8 cellular contexts compared by ENCODE assay signal in the genomic region with DNA sequence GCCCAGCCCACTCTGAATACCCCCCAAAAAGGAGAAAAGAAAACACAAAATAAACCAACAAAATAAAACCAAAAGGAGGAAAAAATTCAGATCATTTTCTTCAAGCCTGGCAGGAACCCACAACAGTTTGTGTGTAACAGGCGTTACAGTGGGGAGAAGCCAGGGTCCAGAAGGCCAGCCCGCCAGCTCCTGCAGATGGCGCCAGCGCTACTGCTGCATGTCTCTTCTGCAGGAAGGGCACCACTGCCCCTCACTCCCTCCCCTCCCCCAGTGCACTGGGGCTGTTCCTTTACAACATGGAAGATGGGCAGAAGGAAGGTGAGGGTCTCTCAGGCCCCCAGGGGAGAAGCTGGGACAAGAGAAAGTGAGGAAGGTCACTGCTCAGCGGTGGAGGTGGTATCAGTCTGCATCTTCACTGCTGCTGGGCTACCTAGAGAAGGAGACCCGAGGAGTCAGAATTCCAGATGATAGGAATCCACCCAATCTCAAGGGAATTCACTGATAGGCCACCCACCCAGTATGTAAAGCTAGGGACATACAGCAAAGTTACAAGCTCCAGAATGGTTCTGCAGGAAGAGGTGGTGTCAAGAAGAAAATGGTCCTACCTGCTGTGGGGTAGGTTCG. TPM values are rescaled to one million over a fixed set of nuclear protein-coding genes. Genes with fewer than 3 reads are reported as not detected.
DNase-seq lines count a peak whose midpoint lies in the region; ATAC-seq, FAIRE-seq and TF ChIP-seq lines count a peak whose summit lies in the region.

No MANE protein-coding gene starts in this region.

- no peaks in the 10 kb centered on the region for H3K27me3 ChIP-seq in bronchial epithelial cell (ENCODE audit: control insufficient read depth, insufficient read depth, low read length)

- TF ChIP-seq POLR2A in Raji (IDR thresholded peaks at IDR 0.05; ENCODE audit: insufficient read depth, low read depth, low read length) (0 out of 2 replicates have a peak, but pooled peaks have one; percentile 9), GM18505 (IDR thresholded peaks at IDR 0.05; ENCODE audit: borderline replicate concordance, extremely low read depth, insufficient read depth, insufficient read length) (no peak)

- no peak overlapping the region for H3K4me3 ChIP-seq in bronchial epithelial cell (ENCODE audit: low read depth, low read length)

- no peaks in the 10 kb centered on the region for H3K27me3 Mint-ChIP-seq in naive B cell

- H3K36me3 Mint-ChIP-seq in naive B cell: peaks cover 15 to 22% of the 10 kb centered on the region in 2 donors

- H3K4me3 Mint-ChIP-seq in naive B cell: peak overlapping the region in 7 of 8 donors; percentile 12 to 94 (median 74)

- peak; percentile 66 for TF ChIP-seq CTCF in D721Med (IDR thresholded peaks at IDR 0.05; ENCODE audit: insufficient read depth, missing control alignments)
- TF ChIP-seq CTCF in bronchial epithelial cell (IDR thresholded peaks at IDR 0.05; ENCODE audit: insufficient read depth, low read length, severe bottlenecking): peak; percentile 69

- FAIRE-seq in D721Med (lab: Jason Lieb, UNC): no peak
- no peak for FAIRE-seq in bronchial epithelial cell (lab: Jason Lieb, UNC)

- DNase-seq in D721Med (ENCODE audit: insufficient read length, low spot score) (peak; percentile 50), HT1080 (ENCODE audit: low read depth) (peak; percentile 40), bronchial epithelial cell (ENCODE audit: low read depth) (peak; percentile 20), naive B cell (peak; percentile 31), ureter (ENCODE audit: low spot score) (no peak)

- H3K36me3 ChIP-seq in bronchial epithelial cell (ENCODE audit: control insufficient read depth, insufficient read depth, low read length): peaks cover 17% of the 10 kb centered on the region

- H3K9me3 Mint-ChIP-seq in naive B cell: no peaks in the 10 kb centered on the region

- H3K27ac Mint-ChIP-seq in naive B cell: peak overlapping the region in 3 of 6 donors; percentile 40 to 94 (median 78)

- peak; percentile 14 to 15 for ATAC-seq in naive B cell (ENCODE audit: low read depth in 2 of 2)
- ATAC-seq in HG03108 (IDR thresholded peaks at IDR 0.05; ENCODE audit: unreplicated experiment): no peak
- no peak for ATAC-seq in GM18505 (IDR thresholded peaks at IDR 0.05; ENCODE audit: unreplicated experiment)

- H3K4me1 Mint-ChIP-seq in naive B cell: peaks cover 23 to 45% (median 40%) of the 10 kb centered on the region in 3 donors

RNA-seq across cellular contexts. Expression of a gene that starts 2.3 kb away (rescaled TPM):
- total RNA-seq in HT1080 (2014; rRNA removed; shearing (Covaris generic)): 80.0 and 90.1 TPM in 2 replicates
- polyA plus RNA-seq in HT1080 (2015; cell fraction: cytosol; rRNA removed): 32.2 and 39.2 TPM in 2 replicates
- 208 and 217 TPM in 2 replicates for polyA plus RNA-seq in HT1080 (2015; cell fraction: nucleus; rRNA removed)
- total RNA-seq in bronchial epithelial cell: 26.5 and 33.4 TPM in 2 replicates
- polyA plus RNA-seq in naive B cell (ENCODE audit: low read depth in 6 of 6): 10 to 100 TPM; 11.7 to 27.6 (median 17.5) TPM
- 51.7 TPM for total RNA-seq in ureter

RNA-seq across cellular contexts. Expression of a gene that starts 14.5 kb away (rescaled TPM):
- 7.7 and 9.5 TPM in 2 replicates for total RNA-seq in HT1080 (2014; rRNA removed; shearing (Covaris generic))
- polyA plus RNA-seq in HT1080 (2015; cell fraction: cytosol; rRNA removed): 9.8 and 10.5 TPM in 2 replicates
- polyA plus RNA-seq in HT1080 (2015; cell fraction: nucleus; rRNA removed): 46.3 and 49.9 TPM in 2 replicates
- 0.51 and 0.53 TPM in 2 replicates for total RNA-seq in bronchial epithelial cell
- 10 to 100 TPM in 1 of 6 donors, 1 to 10 TPM in 5; 4.6 to 15.3 (median 6.3) TPM for polyA plus RNA-seq in naive B cell (ENCODE audit: low read depth in 6 of 6)
- total RNA-seq in ureter: 13.7 TPM

RNA-seq across cellular contexts. Expression of a gene that starts 36.1 kb away (rescaled TPM):
- total RNA-seq in HT1080 (2014; rRNA removed; shearing (Covaris generic)): 10,781 and 12,621 TPM in 2 replicates
- polyA plus RNA-seq in HT1080 (2015; cell fraction: cytosol; rRNA removed): 11,296 and 12,050 TPM in 2 replicates
- 8,622 and 9,151 TPM in 2 replicates for polyA plus RNA-seq in HT1080 (2015; cell fraction: nucleus; rRNA removed)
- total RNA-seq in bronchial epithelial cell (5,048 and 6,753 TPM in 2 replicates), ureter (2,120 TPM)
- polyA plus RNA-seq in naive B cell (ENCODE audit: low read depth in 6 of 6): 1,000 to 10,000 TPM in 1 of 6 donors, 100 to 1,000 TPM in 5; 607 to 1,152 (median 779) TPM

RNA-seq across cellular contexts. Expression of a gene that starts 36.8 kb away (rescaled TPM):
- total RNA-seq in HT1080 (2014; rRNA removed; shearing (Covaris generic)): 348 and 371 TPM in 2 replicates
- 121 and 127 TPM in 2 replicates for polyA plus RNA-seq in HT1080 (2015; cell fraction: cytosol; rRNA removed)
- polyA plus RNA-seq in HT1080 (2015; cell fraction: nucleus; rRNA removed): 407 and 419 TPM in 2 replicates
- total RNA-seq in bronchial epithelial cell: 107 and 121 TPM in 2 replicates
- 10 to 100 TPM; 26.6 to 67.1 (median 44.5) TPM for polyA plus RNA-seq in naive B cell (ENCODE audit: low read depth in 6 of 6)
- total RNA-seq in ureter: 232 TPM

Comparison
In these comparisons a context has a peak if more than half of its experiments do, and no peak if none do; other contexts are left out.
1. ATAC-seq: peak in naive B cell (2 of 2); none in HG03108 (single experiment) and GM18505 (single experiment).